Comparison of ENCODE assay signal across 15 cellular contexts in genomic region chr18:36458306-36458705, GRCh38.
A peak's percentile ranks its signal among the peaks of the same experiment; 100 is the strongest.
DNase-seq lines count a peak whose midpoint lies in the region; ATAC-seq and TF ChIP-seq lines count a peak whose summit lies in the region.
"Had no signal": no experiment of that assay in that cellular context is flagged by ENCODE, and none has a peak within 500 bp of the region (broad histone marks: within the 10 kb centered on the region; RNA-seq: fewer than 3 reads in every experiment).

No MANE protein-coding gene starts in this region.

- no peaks in the 10 kb centered on the region for H3K27me3 Mint-ChIP-seq in endothelial cell (ENCODE audit: unreplicated experiment)

- H3K36me3 Mint-ChIP-seq in endothelial cell (ENCODE audit: low read depth, unreplicated experiment), result no peaks in the 10 kb centered on the region
- H3K36me3 Mint-ChIP-seq: CD4-positive, CD25-positive, alpha-beta regulatory T cell; CD8-positive, alpha-beta memory T cell had no signal

- intact Hi-C loops in Right ventricle myocardium inferior (cut with DNase I), result no loop called here
- intact Hi-C loops in testis (cut with DNase I; ENCODE audit: low total_unique reads), result no loop called here

- POLR2A ChIA-PET in SK-N-SH (lab: Yijun Ruan, JAX), result no interaction called here

- CTCF ChIA-PET in SK-N-SH (lab: Yijun Ruan, JAX), result no interaction called here

- H2AFZ ChIP-seq in SK-N-SH (ENCODE audit: low read depth), result no peak overlapping the region

- H3K9me3 ChIP-seq in cardiac muscle cell (ENCODE audit: low read depth), result no peaks in the 10 kb centered on the region
- H3K9me3 ChIP-seq in right atrium auricular region, result no peaks in the 10 kb centered on the region
- H3K9me3 ChIP-seq in skeletal muscle tissue (ENCODE audit: control insufficient read depth in 3 of 3, low read length in 3 of 3), result no peaks in the 10 kb centered on the region
- H3K9me3 ChIP-seq in SK-N-SH, result no peaks in the 10 kb centered on the region
- H3K9me3 ChIP-seq in testis, result no peaks in the 10 kb centered on the region
- H3K9me3 ChIP-seq: Caco-2 had no signal

- TF ChIP-seq CTCF in cardiac muscle cell (IDR thresholded peaks at IDR 0.05; ENCODE audit: low read depth, low read length) (no peak), endothelial cell (IDR thresholded peaks at IDR 0.05; ENCODE audit: unreplicated experiment) (no peak), right atrium auricular region (IDR thresholded peaks at IDR 0.05) (peak in 1 of 2 donors; percentile 19), SK-N-SH (IDR thresholded peaks at IDR 0.05) (no peak), testis (IDR thresholded peaks at IDR 0.05) (no peak)

- H3K9ac ChIP-seq in skeletal muscle tissue (ENCODE audit: low read depth in 1 of 3, low read length in 3 of 3) (no peak overlapping the region), SK-N-SH (no peak overlapping the region)

- TF ChIP-seq POLR2A in testis (IDR thresholded peaks at IDR 0.05), result no peak

- H3K4me3 Mint-ChIP-seq in endothelial cell (ENCODE audit: unreplicated experiment), result peak overlapping the region; percentile 69
- H3K4me3 Mint-ChIP-seq: CD4-positive, CD25-positive, alpha-beta regulatory T cell; CD8-positive, alpha-beta memory T cell; H9 had no signal

- H3K27me3 ChIP-seq in cardiac muscle cell, result no peaks in the 10 kb centered on the region
- H3K27me3 ChIP-seq in right atrium auricular region, result no peaks in the 10 kb centered on the region
- H3K27me3 ChIP-seq in skeletal muscle tissue (ENCODE audit: control insufficient read depth in 3 of 3, insufficient read depth in 3 of 3, low read length in 3 of 3), result no peaks in the 10 kb centered on the region
- H3K27me3 ChIP-seq in SK-N-SH (ENCODE audit: insufficient read depth), result no peaks in the 10 kb centered on the region
- H3K27me3 ChIP-seq in testis, result no peaks in the 10 kb centered on the region

- no peak overlapping the region for H3K4me3 ChIP-seq in cardiac muscle cell
- no peak overlapping the region for H3K4me3 ChIP-seq in right atrium auricular region
- H3K4me3 ChIP-seq in skeletal muscle tissue (ENCODE audit: low read length in 3 of 3), result no peak overlapping the region
- no peak overlapping the region for H3K4me3 ChIP-seq in SK-N-SH (ENCODE audit: low read depth in 2 of 2, low read length in 1 of 2)
- H3K4me3 ChIP-seq in testis, result no peak overlapping the region

- no peak for ATAC-seq in Right ventricle myocardium inferior
- ATAC-seq: HepG2 had no signal

- H3K9me3 Mint-ChIP-seq in endothelial cell (ENCODE audit: unreplicated experiment), result no peaks in the 10 kb centered on the region
- H3K9me3 Mint-ChIP-seq: CD8-positive, alpha-beta memory T cell; H9 had no signal

- H3F3A ChIP-seq in SK-N-SH (replicated peaks; ENCODE audit: insufficient read depth), result no peaks in the 10 kb centered on the region

- no peak overlapping the region for H3K27ac Mint-ChIP-seq in endothelial cell (ENCODE audit: unreplicated experiment)
- H3K27ac Mint-ChIP-seq: CD4-positive, CD25-positive, alpha-beta regulatory T cell; CD8-positive, alpha-beta memory T cell had no signal

- WGBS in SK-N-SH (ENCODE audit: low lambda C conversion rate), result 63% methylated on average over 1 of the region's 1 CpG
- WGBS in testis, 2 donors, result 90 to 91% methylated on average over 1 of the region's 1 CpG

- H3K4me1 ChIP-seq in cardiac muscle cell (ENCODE audit: low read depth) (peaks cover 80% of the 10 kb centered on the region), right atrium auricular region (peaks cover 0 to 23% of the 10 kb centered on the region in 2 donors), skeletal muscle tissue (ENCODE audit: control insufficient read depth in 3 of 3, insufficient read depth in 3 of 3, low read length in 3 of 3) (peaks cover 6 to 39% (median 19%) of the 10 kb centered on the region in 3 donors), SK-N-SH (ENCODE audit: control insufficient read depth in 1 of 2, insufficient read depth in 2 of 2, low read depth in 1 of 2, low read length in 1 of 2) (peaks cover 0 to 10% of the 10 kb centered on the region in 2 experiments; a peak in 1 of 4 replicates), testis (no peaks in the 10 kb centered on the region)
- H3K4me1 ChIP-seq: Caco-2 had no signal

- H3K9me2 ChIP-seq in SK-N-SH, result no peaks in the 10 kb centered on the region

- H3K27ac ChIP-seq in cardiac muscle cell, result peak overlapping the region; percentile 89
- peak overlapping the region; percentile 70 to 91 for H3K27ac ChIP-seq in right atrium auricular region
- peak overlapping the region; percentile 68 for H3K27ac ChIP-seq in skeletal muscle tissue (ENCODE audit: low read depth, low read length)
- H3K27ac ChIP-seq in SK-N-SH (ENCODE audit: low read depth in 2 of 2, low read length in 1 of 2), result no peak overlapping the region
- no peak overlapping the region for H3K27ac ChIP-seq in testis

- TF ChIP-seq RAD21 in SK-N-SH (IDR thresholded peaks at IDR 0.05; ENCODE audit: low read length), result no peak

- H3K36me3 ChIP-seq in cardiac muscle cell (no peaks in the 10 kb centered on the region), right atrium auricular region (no peaks in the 10 kb centered on the region), skeletal muscle tissue (ENCODE audit: control insufficient read depth in 3 of 3, insufficient read depth in 3 of 3, low read length in 3 of 3) (no peaks in the 10 kb centered on the region), SK-N-SH (replicated peaks in 1 of 2; ENCODE audit: control insufficient read depth in 1 of 2, insufficient read depth in 2 of 2, low read length in 1 of 2) (no peaks in the 10 kb centered on the region), testis (ENCODE audit: low read depth, missing control alignments) (no peaks in the 10 kb centered on the region)

- TF ChIP-seq EP300 in SK-N-SH (IDR thresholded peaks at IDR 0.05; ENCODE audit: borderline replicate concordance in 1 of 2, low read depth in 1 of 2, low read length in 1 of 2), result no peak

- H3K4me1 Mint-ChIP-seq in endothelial cell (ENCODE audit: unreplicated experiment), result peaks cover 31% of the 10 kb centered on the region
- H3K4me1 Mint-ChIP-seq: CD4-positive, CD25-positive, alpha-beta regulatory T cell; CD8-positive, alpha-beta memory T cell had no signal

- no peaks in the 10 kb centered on the region for H4K20me1 ChIP-seq in SK-N-SH (ENCODE audit: insufficient read depth)

- H3K4me2 ChIP-seq in SK-N-SH, result no peak overlapping the region

- DNase-seq in cardiac muscle cell (ENCODE audit: low read depth in 1 of 2, low spot score in 1 of 2) (no peak), Right ventricle myocardium inferior (ENCODE audit: missing footprints) (no peak), endothelial cell (ENCODE audit: low spot score) (no peak), right atrium auricular region (ENCODE audit: low spot score) (no peak), SK-N-DZ (ENCODE audit: low spot score) (no peak), SK-N-SH (no peak), testis (no peak)
- DNase-seq: 8988T; C1 segment of cervical spinal cord; Caco-2; CD4-positive, CD25-positive, alpha-beta regulatory T cell; CD8-positive, alpha-beta memory T cell; H9 had no signal

- H3K79me2 ChIP-seq in SK-N-SH (ENCODE audit: insufficient read depth), result no peaks in the 10 kb centered on the region

TF ChIP-seq in SK-N-SH, 30 proteins besides CTCF, POLR2A, EP300 and RAD21 (continues in another document):
- TF ChIP-seq FOXJ3 (CRISPR knock-in tag; IDR thresholded peaks at IDR 0.05), result no peak
- TF ChIP-seq, protein P1, sequence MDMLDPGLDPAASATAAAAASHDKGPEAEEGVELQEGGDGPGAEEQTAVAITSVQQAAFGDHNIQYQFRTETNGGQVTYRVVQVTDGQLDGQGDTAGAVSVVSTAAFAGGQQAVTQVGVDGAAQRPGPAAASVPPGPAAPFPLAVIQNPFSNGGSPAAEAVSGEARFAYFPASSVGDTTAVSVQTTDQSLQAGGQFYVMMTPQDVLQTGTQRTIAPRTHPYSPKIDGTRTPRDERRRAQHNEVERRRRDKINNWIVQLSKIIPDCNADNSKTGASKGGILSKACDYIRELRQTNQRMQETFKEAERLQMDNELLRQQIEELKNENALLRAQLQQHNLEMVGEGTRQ (IDR thresholded peaks at IDR 0.05; ENCODE audit: borderline replicate concordance, low read depth, low read length), result no peak
- TF ChIP-seq TCF12 (IDR thresholded peaks at IDR 0.05), result no peak
- TF ChIP-seq RFX5 (IDR thresholded peaks at IDR 0.05; ENCODE audit: low read length), result no peak
- TF ChIP-seq CHD2 (IDR thresholded peaks at IDR 0.05; ENCODE audit: low read length, partially characterized antibody), result no peak
- TF ChIP-seq, protein P2, sequence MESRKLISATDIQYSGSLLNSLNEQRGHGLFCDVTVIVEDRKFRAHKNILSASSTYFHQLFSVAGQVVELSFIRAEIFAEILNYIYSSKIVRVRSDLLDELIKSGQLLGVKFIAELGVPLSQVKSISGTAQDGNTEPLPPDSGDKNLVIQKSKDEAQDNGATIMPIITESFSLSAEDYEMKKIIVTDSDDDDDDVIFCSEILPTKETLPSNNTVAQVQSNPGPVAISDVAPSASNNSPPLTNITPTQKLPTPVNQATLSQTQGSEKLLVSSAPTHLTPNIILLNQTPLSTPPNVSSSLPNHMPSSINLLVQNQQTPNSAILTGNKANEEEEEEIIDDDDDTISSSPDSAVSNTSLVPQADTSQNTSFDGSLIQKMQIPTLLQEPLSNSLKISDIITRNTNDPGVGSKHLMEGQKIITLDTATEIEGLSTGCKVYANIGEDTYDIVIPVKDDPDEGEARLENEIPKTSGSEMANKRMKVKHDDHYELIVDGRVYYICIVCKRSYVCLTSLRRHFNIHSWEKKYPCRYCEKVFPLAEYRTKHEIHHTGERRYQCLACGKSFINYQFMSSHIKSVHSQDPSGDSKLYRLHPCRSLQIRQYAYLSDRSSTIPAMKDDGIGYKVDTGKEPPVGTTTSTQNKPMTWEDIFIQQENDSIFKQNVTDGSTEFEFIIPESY (IDR thresholded peaks at IDR 0.05; ENCODE audit: borderline replicate concordance, low read depth), result no peak
- TF ChIP-seq SMC3 (IDR thresholded peaks at IDR 0.05; ENCODE audit: low read depth, low read length), result no peak
- no peak for TF ChIP-seq GABPA (IDR thresholded peaks at IDR 0.05; ENCODE audit: low read depth)
- no peak for TF ChIP-seq IRF3 (IDR thresholded peaks at IDR 0.05; ENCODE audit: low read depth, low read length)
- TF ChIP-seq ELF1 (IDR thresholded peaks at IDR 0.05), result no peak
- no peak for TF ChIP-seq GATA2 (CRISPR knock-in tag; IDR thresholded peaks at IDR 0.05)
- TF ChIP-seq JUND (IDR thresholded peaks at IDR 0.05), result no peak
- TF ChIP-seq FOXM1 (IDR thresholded peaks at IDR 0.05; ENCODE audit: low read depth), result no peak
- no peak for TF ChIP-seq YY1 (IDR thresholded peaks at IDR 0.05; ENCODE audit: low read depth)

Comparison
In these comparisons a context has a peak if more than half of its experiments do, and no peak if none do; other contexts are left out.
1. H3K27ac ChIP-seq: peak in cardiac muscle cell (single experiment), right atrium auricular region (2 of 2) and skeletal muscle tissue (single experiment); none in SK-N-SH (0 of 2) and testis (0 of 2).